ENCODE assay signal across 1 cellular context in the genomic region with DNA sequence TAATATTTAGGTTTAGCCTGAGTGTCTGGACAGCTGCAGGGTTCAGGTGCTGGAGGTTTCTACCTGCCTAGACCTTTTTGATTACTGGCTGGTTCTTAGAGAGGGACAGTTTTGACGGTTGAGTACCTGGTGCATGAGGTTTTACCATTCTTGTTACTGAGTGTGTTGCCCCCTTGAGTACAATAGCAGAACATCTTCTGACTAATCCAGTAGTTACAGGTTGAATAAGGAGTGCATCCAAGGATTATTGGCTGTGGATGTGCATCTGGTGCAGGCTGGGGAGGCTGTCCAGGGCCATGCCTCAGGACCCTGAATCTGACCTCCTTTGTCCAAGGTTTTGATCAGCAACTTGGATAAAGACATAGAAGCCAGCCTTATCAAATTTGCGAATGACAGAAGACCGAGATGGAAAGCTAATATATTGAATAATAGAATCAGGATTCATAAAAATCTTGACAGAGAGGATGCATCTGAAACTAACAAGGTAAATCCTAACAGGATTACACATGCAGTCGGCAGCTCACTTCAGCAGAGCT.
TF ChIP-seq lines count a peak whose summit lies in the region.

No MANE protein-coding gene starts in this region.

TF ChIP-seq in HCT116, 20 proteins besides CTCF, POLR2A, EP300 and RAD21 (continued from another document):
- TF ChIP-seq, protein P1, sequence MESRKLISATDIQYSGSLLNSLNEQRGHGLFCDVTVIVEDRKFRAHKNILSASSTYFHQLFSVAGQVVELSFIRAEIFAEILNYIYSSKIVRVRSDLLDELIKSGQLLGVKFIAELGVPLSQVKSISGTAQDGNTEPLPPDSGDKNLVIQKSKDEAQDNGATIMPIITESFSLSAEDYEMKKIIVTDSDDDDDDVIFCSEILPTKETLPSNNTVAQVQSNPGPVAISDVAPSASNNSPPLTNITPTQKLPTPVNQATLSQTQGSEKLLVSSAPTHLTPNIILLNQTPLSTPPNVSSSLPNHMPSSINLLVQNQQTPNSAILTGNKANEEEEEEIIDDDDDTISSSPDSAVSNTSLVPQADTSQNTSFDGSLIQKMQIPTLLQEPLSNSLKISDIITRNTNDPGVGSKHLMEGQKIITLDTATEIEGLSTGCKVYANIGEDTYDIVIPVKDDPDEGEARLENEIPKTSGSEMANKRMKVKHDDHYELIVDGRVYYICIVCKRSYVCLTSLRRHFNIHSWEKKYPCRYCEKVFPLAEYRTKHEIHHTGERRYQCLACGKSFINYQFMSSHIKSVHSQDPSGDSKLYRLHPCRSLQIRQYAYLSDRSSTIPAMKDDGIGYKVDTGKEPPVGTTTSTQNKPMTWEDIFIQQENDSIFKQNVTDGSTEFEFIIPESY (IDR thresholded peaks at IDR 0.05; ENCODE audit: extremely low read depth, insufficient replicate concordance, low read length), result no peak
- TF ChIP-seq JUND (IDR thresholded peaks at IDR 0.05) (no peak), CBX3 (IDR thresholded peaks at IDR 0.05; ENCODE audit: low read depth) (no peak), SRF (IDR thresholded peaks at IDR 0.05; ENCODE audit: low read depth) (no peak), EZH2phosphoT487 (IDR thresholded peaks at IDR 0.05; ENCODE audit: borderline replicate concordance) (no peak), TCF7L2 (IDR thresholded peaks at IDR 0.05; ENCODE audit: borderline replicate concordance, extremely low read depth, insufficient read depth, insufficient read length) (no peak)
- TF ChIP-seq, protein P2, sequence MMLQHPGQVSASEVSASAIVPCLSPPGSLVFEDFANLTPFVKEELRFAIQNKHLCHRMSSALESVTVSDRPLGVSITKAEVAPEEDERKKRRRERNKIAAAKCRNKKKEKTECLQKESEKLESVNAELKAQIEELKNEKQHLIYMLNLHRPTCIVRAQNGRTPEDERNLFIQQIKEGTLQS (IDR thresholded peaks at IDR 0.05), result no peak
